In genomic region chr11:62428871-62429601, GRCh38 we compare ENCODE assay signal across 17 cellular contexts. TPM values are rescaled to one million over a fixed set of nuclear protein-coding genes. Genes with fewer than 3 reads are reported as not detected.
DNase-seq lines count a peak whose midpoint lies in the region; ATAC-seq and TF ChIP-seq lines count a peak whose summit lies in the region.
"Had no signal": no experiment of that assay in that cellular context is flagged by ENCODE, and none has a peak within 500 bp of the region (broad histone marks: within the 10 kb centered on the region; RNA-seq: fewer than 3 reads in every experiment).

No MANE protein-coding gene starts in this region.

- H2BK5ac ChIP-seq in mesenchymal stem cell (ENCODE audit: low read depth, low read length, poor library complexity, severe bottlenecking): peak overlapping the region; percentile 82

- peak; percentile 10; the same call in 2 of the 3 replicates for ATAC-seq in SK-N-SH treated with all-trans-retinoic acid at 6 μM for 48 hours
- ATAC-seq: esophagus mucosa, heart left ventricle, left cardiac atrium, psoas muscle had no signal

- H3K4me1 ChIP-seq in mesenchymal stem cell (ENCODE audit: control insufficient read depth, insufficient read depth, low read depth, low read length) (peaks cover 32% of the 10 kb centered on the region), uterus (peaks cover 0 to 22% of the 10 kb centered on the region in 2 donors)
- H3K4me1 ChIP-seq: psoas muscle had no signal

- intact Hi-C loops in activated naive CD4-positive, alpha-beta T cell treated with anti-CD3 and anti-CD28 coated beads for 36 hours (cut with micrococcal nuclease): no loop called here
- intact Hi-C loops in uterus (cut with DNase I; ENCODE audit: low total_unique reads): no loop called here
- intact Hi-C loops in posterior cingulate gyrus (cut with DNase I): no loop called here

- 50% methylated on average over 9 of the region's 10 CpGs for WGBS in mesenchymal stem cell

- no peaks in the 10 kb centered on the region for H3K9me3 Mint-ChIP-seq in activated naive CD4-positive, alpha-beta T cell treated with anti-CD3 and anti-CD28 coated beads, Interleukin-2, amount 50 U/mL, for 24 hours
- H3K9me3 Mint-ChIP-seq in activated naive CD4-positive, alpha-beta T cell treated with anti-CD3 and anti-CD28 coated beads for 36 hours: no peaks in the 10 kb centered on the region
- H3K9me3 Mint-ChIP-seq in chondrocyte (ENCODE audit: low read depth): no peaks in the 10 kb centered on the region

- no peak overlapping the region for H2BK120ac ChIP-seq in mesenchymal stem cell (ENCODE audit: low read depth, low read length)

- peak overlapping the region; percentile 100 for H2AK5ac ChIP-seq in mesenchymal stem cell (ENCODE audit: low read length, severe bottlenecking)

- TF ChIP-seq CTCF in uterus (IDR thresholded peaks at IDR 0.05) (no peak), chondrocyte (IDR thresholded peaks at IDR 0.05) (no peak)

- H3K79me1 ChIP-seq in mesenchymal stem cell (replicated peaks; ENCODE audit: low read length, poor library complexity, severe bottlenecking): peaks cover 6% of the 10 kb centered on the region

- CTCF ChIA-PET in activated naive CD4-positive, alpha-beta T cell treated with anti-CD3 and anti-CD28 coated beads for 36 hours (lab: Charles Lee): interaction anchor here (0.6 to 8.2 kb wide), 8 partner anchors 10 to 259 kb away, joined by 3 to 96 read pairs (median 4); partner anchors contain the start of gene SCGB1A1

- peak overlapping the region in 1 of 2 experiments; percentile 47 for H3K4ac ChIP-seq in mesenchymal stem cell (ENCODE audit: low read depth in 1 of 2, low read length in 2 of 2)

- no peak overlapping the region for H2AFZ ChIP-seq in mesenchymal stem cell (ENCODE audit: low read depth, low read length)

- H3K27me3 Mint-ChIP-seq in activated naive CD4-positive, alpha-beta T cell treated with anti-CD3 and anti-CD28 coated beads, Interleukin-2, amount 50 U/mL, for 24 hours: no peaks in the 10 kb centered on the region
- no peaks in the 10 kb centered on the region for H3K27me3 Mint-ChIP-seq in activated naive CD4-positive, alpha-beta T cell treated with anti-CD3 and anti-CD28 coated beads for 36 hours (ENCODE audit: low read depth)
- no peaks in the 10 kb centered on the region for H3K27me3 Mint-ChIP-seq in chondrocyte (ENCODE audit: low read depth)

- no peak overlapping the region for H4K8ac ChIP-seq in mesenchymal stem cell (ENCODE audit: low read length)

- no peak overlapping the region for H3K23ac ChIP-seq in mesenchymal stem cell (ENCODE audit: low read length in 2 of 2)

- H3K18ac ChIP-seq in mesenchymal stem cell (ENCODE audit: low read depth in 1 of 2, low read length in 2 of 2): no peak overlapping the region

- H2BK12ac ChIP-seq in mesenchymal stem cell (ENCODE audit: low read length in 2 of 2): peak overlapping the region; percentile 10 to 21

- no peak overlapping the region for H2BK15ac ChIP-seq in mesenchymal stem cell (ENCODE audit: low read depth, poor library complexity, severe bottlenecking)

- H3K4me2 ChIP-seq in mesenchymal stem cell (ENCODE audit: low read length, poor library complexity, severe bottlenecking): no peak overlapping the region

- no peak overlapping the region for H3K4me3 ChIP-seq in mesenchymal stem cell (ENCODE audit: insufficient read depth in 1 of 2, low read depth in 1 of 2, low read length in 2 of 2)
- H3K4me3 ChIP-seq in uterus: no peak overlapping the region
- H3K4me3 ChIP-seq: heart left ventricle, psoas muscle had no signal

- no peak for DNase-seq in activated naive CD4-positive, alpha-beta T cell treated with anti-CD3 and anti-CD28 coated beads for 36 hours
- DNase-seq in mesenchymal stem cell (no peak), uterus (no peak), chondrocyte (ENCODE audit: low spot score) (no peak), posterior cingulate gyrus (no peak), midbrain (lab: John Stamatoyannopoulos, UW) (no peak)
- DNase-seq: activated CD4-positive, alpha-beta T cell treated with anti-CD3 and anti-CD28 coated beads for 1 hour; dermis blood vessel endothelial cell; DMS 273 treated with DMSO at 0.1 percent for 48 hours; heart left ventricle; left cardiac atrium; NCI-H2081; psoas muscle; RPMI8226 had no signal

- peak overlapping the region; percentile 100 for H3K27ac ChIP-seq in mesenchymal stem cell (ENCODE audit: low read length, poor library complexity, severe bottlenecking)
- H3K27ac ChIP-seq in uterus: peak overlapping the region; percentile 85 to 90
- H3K27ac ChIP-seq: psoas muscle had no signal

- no peak overlapping the region for H3K4me3 Mint-ChIP-seq in activated naive CD4-positive, alpha-beta T cell treated with anti-CD3 and anti-CD28 coated beads, Interleukin-2, amount 50 U/mL, for 24 hours
- H3K4me3 Mint-ChIP-seq in activated naive CD4-positive, alpha-beta T cell treated with anti-CD3 and anti-CD28 coated beads for 36 hours: no peak overlapping the region
- no peak overlapping the region for H3K4me3 Mint-ChIP-seq in chondrocyte (ENCODE audit: unreplicated experiment)

- peaks cover 45% of the 10 kb centered on the region for H3K4me1 Mint-ChIP-seq in activated naive CD4-positive, alpha-beta T cell treated with anti-CD3 and anti-CD28 coated beads, Interleukin-2, amount 50 U/mL, for 24 hours
- H3K4me1 Mint-ChIP-seq in activated naive CD4-positive, alpha-beta T cell treated with anti-CD3 and anti-CD28 coated beads for 36 hours (ENCODE audit: low read depth): peaks cover 35% of the 10 kb centered on the region
- H3K4me1 Mint-ChIP-seq in chondrocyte (ENCODE audit: low read depth): peaks cover 71% of the 10 kb centered on the region

- peak overlapping the region; percentile 14 for H3K27ac Mint-ChIP-seq in activated naive CD4-positive, alpha-beta T cell treated with anti-CD3 and anti-CD28 coated beads, Interleukin-2, amount 50 U/mL, for 24 hours
- no peak overlapping the region for H3K27ac Mint-ChIP-seq in activated naive CD4-positive, alpha-beta T cell treated with anti-CD3 and anti-CD28 coated beads for 36 hours
- H3K27ac Mint-ChIP-seq in chondrocyte (ENCODE audit: unreplicated experiment): no peak overlapping the region

- no peaks in the 10 kb centered on the region for H3K9me3 ChIP-seq in mesenchymal stem cell (ENCODE audit: control insufficient read depth, low read length)
- H3K9me3 ChIP-seq in uterus: no peaks in the 10 kb centered on the region
- H3K9me3 ChIP-seq: heart left ventricle, psoas muscle had no signal

- no peak overlapping the region for H4K91ac ChIP-seq in mesenchymal stem cell (ENCODE audit: low read length)

- H3K27me3 ChIP-seq in mesenchymal stem cell (ENCODE audit: control insufficient read depth in 1 of 2, insufficient read depth in 1 of 2, low read length in 2 of 2) (no peaks in the 10 kb centered on the region), uterus (no peaks in the 10 kb centered on the region)
- H3K27me3 ChIP-seq: heart left ventricle had no signal

- no peak overlapping the region for H3K14ac ChIP-seq in mesenchymal stem cell (ENCODE audit: low read length in 2 of 2)

- H3K36me3 ChIP-seq in mesenchymal stem cell (ENCODE audit: control insufficient read depth in 1 of 2, insufficient read depth in 2 of 2, low read depth in 1 of 2, low read length in 2 of 2): no peaks in the 10 kb centered on the region
- no peaks in the 10 kb centered on the region for H3K36me3 ChIP-seq in uterus
- H3K36me3 ChIP-seq: heart left ventricle had no signal

- TF ChIP-seq POLR2A in uterus (IDR thresholded peaks at IDR 0.05): no peak

- H3K36me3 Mint-ChIP-seq in activated naive CD4-positive, alpha-beta T cell treated with anti-CD3 and anti-CD28 coated beads, Interleukin-2, amount 50 U/mL, for 24 hours: no peaks in the 10 kb centered on the region
- H3K36me3 Mint-ChIP-seq in activated naive CD4-positive, alpha-beta T cell treated with anti-CD3 and anti-CD28 coated beads for 36 hours (ENCODE audit: low read depth): no peaks in the 10 kb centered on the region
- no peaks in the 10 kb centered on the region for H3K36me3 Mint-ChIP-seq in chondrocyte (ENCODE audit: low read depth)

- H3K9ac ChIP-seq in mesenchymal stem cell (ENCODE audit: low read length): no peak overlapping the region

TF ChIP-seq in SK-N-SH treated with all-trans-retinoic acid at 6 μM for 48 hours, 23 proteins besides CTCF, POLR2A, EP300 and RAD21 (continues in another document):
- TF ChIP-seq ARNTL (CRISPR knock-in tag; IDR thresholded peaks at IDR 0.05; ENCODE audit: borderline replicate concordance, low read depth): peak; percentile 9; the same call in 1 of the 2 replicates
- peak; percentile 74 for TF ChIP-seq ZNF565 (CRISPR knock-in tag; conservative IDR thresholded peaks at IDR 0.05; ENCODE audit: low read depth)
- TF ChIP-seq ZFP3 (CRISPR knock-in tag; IDR thresholded peaks at IDR 0.05): peak; percentile 86
- peak; percentile 45; the same call in 1 of the 2 replicates for TF ChIP-seq ZNF8 (CRISPR knock-in tag; IDR thresholded peaks at IDR 0.05)
- TF ChIP-seq ESRRG (CRISPR knock-in tag; IDR thresholded peaks at IDR 0.05): peak; percentile 57; the same call in 1 of the 2 replicates
- peak; percentile 96 for TF ChIP-seq SNAI2 (CRISPR knock-in tag; IDR thresholded peaks at IDR 0.05)
- TF ChIP-seq TCF4 (CRISPR knock-in tag; IDR thresholded peaks at IDR 0.05; ENCODE audit: borderline replicate concordance): peak; percentile 71; the same call in 1 of the 2 replicates
- TF ChIP-seq CSDC2 (CRISPR knock-in tag; IDR thresholded peaks at IDR 0.05): peak; percentile 98
- no peak for TF ChIP-seq POU6F1 (CRISPR knock-in tag; IDR thresholded peaks at IDR 0.05; ENCODE audit: borderline replicate concordance, low read depth)
- no peak for TF ChIP-seq OSR1 (CRISPR knock-in tag; IDR thresholded peaks at IDR 0.05)

RNA-seq across cellular contexts. Expression of gene SCGB1A1, which starts 10.2 kb away (rescaled TPM):
- not detected for total RNA-seq in activated naive CD4-positive, alpha-beta T cell treated with anti-CD3 and anti-CD28 coated beads for 36 hours
- polyA plus RNA-seq in mesenchymal stem cell (2013, experiment 1 of 2): not detected
- polyA plus RNA-seq in mesenchymal stem cell (2013, experiment 2 of 2): not detected
- total RNA-seq in uterus (not detected), chondrocyte (not detected in 3 replicates)
- total RNA-seq: dermis blood vessel endothelial cell, heart left ventricle, left cardiac atrium, psoas muscle had no signal
- polyA plus RNA-seq: heart left ventricle had no signal
